1 cellular context compared by ENCODE assay signal in genomic region chr19:52007805-52008557, GRCh38.
TF ChIP-seq lines count a peak whose summit lies in the region.

Gene ZNF615, minus strand, starts transcription at chr19:52008211. Its CDS starts 4,500 bp downstream, at chr19:52003711.

TF ChIP-seq in K562, 482 proteins besides CTCF, POLR2A, EP300 and RAD21 (continued from another document and continues in another):
- TF ChIP-seq GATAD2B (IDR thresholded peaks at IDR 0.05; ENCODE audit: borderline replicate concordance) (no peak), MYC (IDR thresholded peaks at IDR 0.05; ENCODE audit: low read depth, low read length) (no peak), MYC (CRISPR knock-in tag; IDR thresholded peaks at IDR 0.05; ENCODE audit: borderline replicate concordance, low read depth) (no peak), CC2D1A (IDR thresholded peaks at IDR 0.05) (no peak), CEBPZ (IDR thresholded peaks at IDR 0.05; ENCODE audit: borderline replicate concordance, low read depth, low read length) (no peak), ZNF146 (CRISPR knock-in tag; IDR thresholded peaks at IDR 0.05; ENCODE audit: unreplicated experiment) (no peak), SNIP1 (IDR thresholded peaks at IDR 0.05; ENCODE audit: low read depth) (no peak), KAT2B (IDR thresholded peaks at IDR 0.05; ENCODE audit: low read depth, low read length) (no peak), MIER1 (IDR thresholded peaks at IDR 0.05; ENCODE audit: low read depth) (no peak), BCOR (IDR thresholded peaks at IDR 0.05) (0 out of 2 replicates have a peak, but pooled peaks have one; percentile 32), MLLT1 (IDR thresholded peaks at IDR 0.05) (no peak), TSC22D4 (tag; IDR thresholded peaks at IDR 0.05) (no peak), BRD4 (IDR thresholded peaks at IDR 0.05) (no peak), RAD51 (IDR thresholded peaks at IDR 0.05; ENCODE audit: borderline replicate concordance, low read depth) (no peak), THAP12 (CRISPR knock-in tag; IDR thresholded peaks at IDR 0.05) (no peak), TEAD4 (IDR thresholded peaks at IDR 0.05; ENCODE audit: low read length) (no peak), TEAD4 (CRISPR knock-in tag; IDR thresholded peaks at IDR 0.05; ENCODE audit: borderline replicate concordance) (no peak), AFF4 (CRISPR knock-in tag; IDR thresholded peaks at IDR 0.05) (no peak), RBM22 (IDR thresholded peaks at IDR 0.05; ENCODE audit: low read depth, low read length, poor library complexity, severe bottlenecking) (no peak), SIRT6 (IDR thresholded peaks at IDR 0.05; ENCODE audit: low read depth, low read length) (no peak), TAF1 (IDR thresholded peaks at IDR 0.05; ENCODE audit: control insufficient read depth, extremely low read depth, insufficient read depth, low read length, severe bottlenecking) (no peak), PRMT5 (CRISPR knock-in tag; IDR thresholded peaks at IDR 0.05) (no peak)
- TF ChIP-seq, protein P1, sequence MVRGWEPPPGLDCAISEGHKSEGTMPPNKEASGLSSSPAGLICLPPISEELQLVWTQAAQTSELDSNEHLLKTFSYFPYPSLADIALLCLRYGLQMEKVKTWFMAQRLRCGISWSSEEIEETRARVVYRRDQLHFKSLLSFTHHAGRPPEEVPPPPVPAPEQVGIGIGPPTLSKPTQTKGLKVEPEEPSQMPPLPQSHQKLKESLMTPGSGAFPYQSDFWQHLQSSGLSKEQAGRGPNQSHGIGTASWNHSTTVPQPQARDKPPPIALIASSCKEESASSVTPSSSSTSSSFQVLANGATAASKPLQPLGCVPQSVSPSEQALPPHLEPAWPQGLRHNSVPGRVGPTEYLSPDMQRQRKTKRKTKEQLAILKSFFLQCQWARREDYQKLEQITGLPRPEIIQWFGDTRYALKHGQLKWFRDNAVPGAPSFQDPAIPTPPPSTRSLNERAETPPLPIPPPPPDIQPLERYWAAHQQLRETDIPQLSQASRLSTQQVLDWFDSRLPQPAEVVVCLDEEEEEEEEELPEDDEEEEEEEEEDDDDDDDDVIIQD (CRISPR knock-in tag; IDR thresholded peaks at IDR 0.05) = no peak
- TF ChIP-seq, protein P2, sequence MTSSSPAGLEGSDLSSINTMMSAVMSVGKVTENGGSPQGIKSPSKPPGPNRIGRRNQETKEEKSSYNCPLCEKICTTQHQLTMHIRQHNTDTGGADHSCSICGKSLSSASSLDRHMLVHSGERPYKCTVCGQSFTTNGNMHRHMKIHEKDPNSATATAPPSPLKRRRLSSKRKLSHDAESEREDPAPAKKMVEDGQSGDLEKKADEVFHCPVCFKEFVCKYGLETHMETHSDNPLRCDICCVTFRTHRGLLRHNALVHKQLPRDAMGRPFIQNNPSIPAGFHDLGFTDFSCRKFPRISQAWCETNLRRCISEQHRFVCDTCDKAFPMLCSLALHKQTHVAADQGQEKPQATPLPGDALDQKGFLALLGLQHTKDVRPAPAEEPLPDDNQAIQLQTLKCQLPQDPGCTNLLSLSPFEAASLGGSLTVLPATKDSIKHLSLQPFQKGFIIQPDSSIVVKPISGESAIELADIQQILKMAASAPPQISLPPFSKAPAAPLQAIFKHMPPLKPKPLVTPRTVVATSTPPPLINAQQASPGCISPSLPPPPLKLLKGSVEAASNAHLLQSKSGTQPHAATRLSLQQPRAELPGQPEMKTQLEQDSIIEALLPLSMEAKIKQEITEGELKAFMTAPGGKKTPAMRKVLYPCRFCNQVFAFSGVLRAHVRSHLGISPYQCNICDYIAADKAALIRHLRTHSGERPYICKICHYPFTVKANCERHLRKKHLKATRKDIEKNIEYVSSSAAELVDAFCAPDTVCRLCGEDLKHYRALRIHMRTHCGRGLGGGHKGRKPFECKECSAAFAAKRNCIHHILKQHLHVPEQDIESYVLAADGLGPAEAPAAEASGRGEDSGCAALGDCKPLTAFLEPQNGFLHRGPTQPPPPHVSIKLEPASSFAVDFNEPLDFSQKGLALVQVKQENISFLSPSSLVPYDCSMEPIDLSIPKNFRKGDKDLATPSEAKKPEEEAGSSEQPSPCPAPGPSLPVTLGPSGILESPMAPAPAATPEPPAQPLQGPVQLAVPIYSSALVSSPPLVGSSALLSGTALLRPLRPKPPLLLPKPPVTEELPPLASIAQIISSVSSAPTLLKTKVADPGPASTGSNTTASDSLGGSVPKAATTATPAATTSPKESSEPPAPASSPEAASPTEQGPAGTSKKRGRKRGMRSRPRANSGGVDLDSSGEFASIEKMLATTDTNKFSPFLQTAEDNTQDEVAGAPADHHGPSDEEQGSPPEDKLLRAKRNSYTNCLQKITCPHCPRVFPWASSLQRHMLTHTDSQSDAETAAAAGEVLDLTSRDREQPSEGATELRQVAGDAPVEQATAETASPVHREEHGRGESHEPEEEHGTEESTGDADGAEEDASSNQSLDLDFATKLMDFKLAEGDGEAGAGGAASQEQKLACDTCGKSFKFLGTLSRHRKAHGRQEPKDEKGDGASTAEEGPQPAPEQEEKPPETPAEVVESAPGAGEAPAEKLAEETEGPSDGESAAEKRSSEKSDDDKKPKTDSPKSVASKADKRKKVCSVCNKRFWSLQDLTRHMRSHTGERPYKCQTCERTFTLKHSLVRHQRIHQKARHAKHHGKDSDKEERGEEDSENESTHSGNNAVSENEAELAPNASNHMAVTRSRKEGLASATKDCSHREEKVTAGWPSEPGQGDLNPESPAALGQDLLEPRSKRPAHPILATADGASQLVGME (CRISPR knock-in tag; IDR thresholded peaks at IDR 0.05) = no peak
- TF ChIP-seq, protein P3, sequence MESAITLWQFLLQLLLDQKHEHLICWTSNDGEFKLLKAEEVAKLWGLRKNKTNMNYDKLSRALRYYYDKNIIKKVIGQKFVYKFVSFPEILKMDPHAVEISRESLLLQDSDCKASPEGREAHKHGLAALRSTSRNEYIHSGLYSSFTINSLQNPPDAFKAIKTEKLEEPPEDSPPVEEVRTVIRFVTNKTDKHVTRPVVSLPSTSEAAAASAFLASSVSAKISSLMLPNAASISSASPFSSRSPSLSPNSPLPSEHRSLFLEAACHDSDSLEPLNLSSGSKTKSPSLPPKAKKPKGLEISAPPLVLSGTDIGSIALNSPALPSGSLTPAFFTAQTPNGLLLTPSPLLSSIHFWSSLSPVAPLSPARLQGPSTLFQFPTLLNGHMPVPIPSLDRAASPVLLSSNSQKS (CRISPR knock-in tag; IDR thresholded peaks at IDR 0.05) = no peak
- TF ChIP-seq, protein P4, sequence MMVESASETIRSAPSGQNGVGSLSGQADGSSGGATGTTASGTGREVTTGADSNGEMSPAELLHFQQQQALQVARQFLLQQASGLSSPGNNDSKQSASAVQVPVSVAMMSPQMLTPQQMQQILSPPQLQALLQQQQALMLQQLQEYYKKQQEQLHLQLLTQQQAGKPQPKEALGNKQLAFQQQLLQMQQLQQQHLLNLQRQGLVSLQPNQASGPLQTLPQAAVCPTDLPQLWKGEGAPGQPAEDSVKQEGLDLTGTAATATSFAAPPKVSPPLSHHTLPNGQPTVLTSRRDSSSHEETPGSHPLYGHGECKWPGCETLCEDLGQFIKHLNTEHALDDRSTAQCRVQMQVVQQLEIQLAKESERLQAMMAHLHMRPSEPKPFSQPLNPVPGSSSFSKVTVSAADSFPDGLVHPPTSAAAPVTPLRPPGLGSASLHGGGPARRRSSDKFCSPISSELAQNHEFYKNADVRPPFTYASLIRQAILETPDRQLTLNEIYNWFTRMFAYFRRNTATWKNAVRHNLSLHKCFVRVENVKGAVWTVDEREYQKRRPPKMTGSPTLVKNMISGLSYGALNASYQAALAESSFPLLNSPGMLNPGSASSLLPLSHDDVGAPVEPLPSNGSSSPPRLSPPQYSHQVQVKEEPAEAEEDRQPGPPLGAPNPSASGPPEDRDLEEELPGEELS (CRISPR knock-in tag; IDR thresholded peaks at IDR 0.05; ENCODE audit: borderline replicate concordance) = no peak
- TF ChIP-seq, protein P5, sequence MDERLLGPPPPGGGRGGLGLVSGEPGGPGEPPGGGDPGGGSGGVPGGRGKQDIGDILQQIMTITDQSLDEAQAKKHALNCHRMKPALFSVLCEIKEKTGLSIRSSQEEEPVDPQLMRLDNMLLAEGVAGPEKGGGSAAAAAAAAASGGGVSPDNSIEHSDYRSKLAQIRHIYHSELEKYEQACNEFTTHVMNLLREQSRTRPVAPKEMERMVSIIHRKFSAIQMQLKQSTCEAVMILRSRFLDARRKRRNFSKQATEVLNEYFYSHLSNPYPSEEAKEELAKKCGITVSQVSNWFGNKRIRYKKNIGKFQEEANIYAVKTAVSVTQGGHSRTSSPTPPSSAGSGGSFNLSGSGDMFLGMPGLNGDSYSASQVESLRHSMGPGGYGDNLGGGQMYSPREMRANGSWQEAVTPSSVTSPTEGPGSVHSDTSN (CRISPR knock-in tag; IDR thresholded peaks at IDR 0.05; ENCODE audit: low read depth) = no peak
- TF ChIP-seq, protein P5 (tag; conservative IDR thresholded peaks at IDR 0.05; ENCODE audit: low read depth) = no peak
